In the genomic region with DNA sequence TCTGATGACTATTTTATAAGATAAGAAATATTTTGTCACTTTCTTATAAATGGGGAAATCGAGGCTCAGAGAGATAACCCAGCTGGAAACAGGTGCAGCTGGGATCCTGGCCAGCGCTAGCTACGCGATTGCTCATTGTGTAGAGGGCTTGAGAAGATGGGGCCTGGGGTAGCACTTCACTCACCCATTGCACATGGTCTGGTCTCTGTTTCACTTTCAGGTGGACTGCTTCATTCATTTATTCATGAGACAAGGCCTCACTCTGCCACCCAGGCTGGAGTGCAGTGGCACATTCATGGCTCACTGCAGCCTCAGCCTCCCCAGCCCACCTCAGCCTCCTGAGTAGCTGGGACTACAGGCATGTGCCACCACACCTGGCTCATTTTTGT, we compare ENCODE assay signal across 13 cellular contexts. TPM values are rescaled to one million over a fixed set of nuclear protein-coding genes. Genes with fewer than 3 reads are reported as not detected.
DNase-seq lines count a peak whose midpoint lies in the region; ATAC-seq and TF ChIP-seq lines count a peak whose summit lies in the region.
"Had no signal": no experiment of that assay in that cellular context is flagged by ENCODE, and none has a peak within 500 bp of the region (broad histone marks: within the 10 kb centered on the region; RNA-seq: fewer than 3 reads in every experiment).

No MANE protein-coding gene starts in this region.

- H3K36me3 ChIP-seq in Caco-2 (ENCODE audit: control insufficient read depth, insufficient read depth, low read length), result no peaks in the 10 kb centered on the region

- H3K4me3 ChIP-seq in Caco-2 (ENCODE audit: low read depth, low read length), result no peak overlapping the region
- H3K4me3 ChIP-seq: lung had no signal

- H3K27ac Mint-ChIP-seq in activated naive CD4-positive, alpha-beta T cell treated with anti-CD3 and anti-CD28 coated beads, Interleukin-2, amount 10 ng/mL, durations not matched to agents 7 days and 5 days, result peak overlapping the region; percentile 42
- no peak overlapping the region for H3K27ac Mint-ChIP-seq in Caco-2 (ENCODE audit: unreplicated experiment)
- H3K27ac Mint-ChIP-seq: activated CD4-positive, alpha-beta T cell treated with anti-CD3 and anti-CD28 coated beads, Interleukin-2, amount 10 ng/mL, durations not matched to agents 24 days and 14 days had no signal

- POLR2A ChIA-PET in Caco-2 (lab: Charles Lee), result no interaction called here

- H3K9me3 ChIP-seq in Caco-2, result no peaks in the 10 kb centered on the region

- no peak for DNase-seq in activated naive CD4-positive, alpha-beta T cell treated with anti-CD3 and anti-CD28 coated beads, Interleukin-2, amount 10 ng/mL, durations not matched to agents 7 days and 5 days
- DNase-seq in activated naive CD4-positive, alpha-beta T cell (lab: John Stamatoyannopoulos, UW), result no peak
- DNase-seq in OCI-M1 (lab: John Stamatoyannopoulos, UW), result peak; percentile 6
- no peak for DNase-seq in left lobe of liver (ENCODE audit: low spot score)
- no peak for DNase-seq in SIG-M5 (lab: John Stamatoyannopoulos, UW)
- DNase-seq in Caco-2, result no peak
- DNase-seq in NK-92 treated with Interleukin-12 subunit alpha and Interleukin-12 subunit beta, amount 100 ng/mL, for 24 hours (lab: John Stamatoyannopoulos, UW), result no peak
- DNase-seq: activated CD4-positive, alpha-beta T cell treated with anti-CD3 and anti-CD28 coated beads, Interleukin-2, amount 10 ng/mL, durations not matched to agents 24 days and 14 days; activated T-cell treated with anti-CD3 and anti-CD28 coated beads, Interleukin-2, amount 50 U/mL, for 48 hours; dermis blood vessel endothelial cell; DMS 273 treated with DMSO at 0.1 percent for 48 hours had no signal

- peaks cover 4% of the 10 kb centered on the region; the same call in 1 of the 2 replicates for H3K4me1 ChIP-seq in Caco-2

- H3K4me3 Mint-ChIP-seq in activated naive CD4-positive, alpha-beta T cell treated with anti-CD3 and anti-CD28 coated beads, Interleukin-2, amount 10 ng/mL, durations not matched to agents 7 days and 5 days, result no peak overlapping the region
- H3K4me3 Mint-ChIP-seq in Caco-2 (ENCODE audit: unreplicated experiment), result no peak overlapping the region
- H3K4me3 Mint-ChIP-seq: activated CD4-positive, alpha-beta T cell treated with anti-CD3 and anti-CD28 coated beads, Interleukin-2, amount 10 ng/mL, durations not matched to agents 24 days and 14 days had no signal

- H3K36me3 Mint-ChIP-seq in activated naive CD4-positive, alpha-beta T cell treated with anti-CD3 and anti-CD28 coated beads, Interleukin-2, amount 10 ng/mL, durations not matched to agents 7 days and 5 days, result peaks cover 10% of the 10 kb centered on the region
- H3K36me3 Mint-ChIP-seq in Caco-2 (ENCODE audit: insufficient read depth, unreplicated experiment), result no peaks in the 10 kb centered on the region

- no peaks in the 10 kb centered on the region for H3K27me3 Mint-ChIP-seq in activated naive CD4-positive, alpha-beta T cell treated with anti-CD3 and anti-CD28 coated beads, Interleukin-2, amount 10 ng/mL, durations not matched to agents 7 days and 5 days
- H3K27me3 Mint-ChIP-seq in Caco-2 (ENCODE audit: insufficient read depth, unreplicated experiment), result no peaks in the 10 kb centered on the region
- H3K27me3 Mint-ChIP-seq: activated CD4-positive, alpha-beta T cell treated with anti-CD3 and anti-CD28 coated beads, Interleukin-2, amount 10 ng/mL, durations not matched to agents 24 days and 14 days had no signal

- ATAC-seq in left lobe of liver (peak; percentile 20), HG02884 (IDR thresholded peaks at IDR 0.05; ENCODE audit: unreplicated experiment) (no peak)

- intact Hi-C loops in Caco-2 (cut with micrococcal nuclease; ENCODE audit: unreplicated experiment), result no loop called here

- no peaks in the 10 kb centered on the region for H3K9me3 Mint-ChIP-seq in activated naive CD4-positive, alpha-beta T cell treated with anti-CD3 and anti-CD28 coated beads, Interleukin-2, amount 10 ng/mL, durations not matched to agents 7 days and 5 days
- H3K9me3 Mint-ChIP-seq in Caco-2 (ENCODE audit: unreplicated experiment), result no peaks in the 10 kb centered on the region
- H3K9me3 Mint-ChIP-seq: activated CD4-positive, alpha-beta T cell treated with anti-CD3 and anti-CD28 coated beads, Interleukin-2, amount 10 ng/mL, durations not matched to agents 24 days and 14 days had no signal

- no TSS peak for BruUV-seq in Caco-2 (replicated peaks; lab: Mats Ljungman, UMichigan)

- H3K27me3 ChIP-seq in Caco-2 (replicated peaks; ENCODE audit: control insufficient read depth, insufficient read depth, low read length), result no peaks in the 10 kb centered on the region

- H3K4me1 Mint-ChIP-seq in activated naive CD4-positive, alpha-beta T cell treated with anti-CD3 and anti-CD28 coated beads, Interleukin-2, amount 10 ng/mL, durations not matched to agents 7 days and 5 days, result no peaks in the 10 kb centered on the region
- H3K4me1 Mint-ChIP-seq in Caco-2 (ENCODE audit: low read depth, unreplicated experiment), result peaks cover 7% of the 10 kb centered on the region

- CTCF ChIA-PET in activated naive CD4-positive, alpha-beta T cell treated with anti-CD3 and anti-CD28 coated beads, Interleukin-2, amount 10 ng/mL, durations not matched to agents 7 days and 5 days (lab: Charles Lee), result no interaction called here
- CTCF ChIA-PET in Caco-2 (lab: Charles Lee), result no interaction called here

- no peak for TF ChIP-seq CTCF in Caco-2 (IDR thresholded peaks at IDR 0.05; ENCODE audit: insufficient read depth in 1 of 2, low read depth in 1 of 2, low read length in 1 of 2, severe bottlenecking in 1 of 2, unreplicated experiment in 1 of 2)

RNA-seq across cellular contexts. Expression of a gene that starts 23.8 kb away (rescaled TPM):
- total RNA-seq in left lobe of liver (21.6 TPM), Caco-2 (2022) (40.2 and 40.3 TPM in 2 replicates)

RNA-seq across cellular contexts. Expression of a gene that starts 59.6 kb away (rescaled TPM):
- total RNA-seq in left lobe of liver, result 2.5 TPM
- 10.3 and 11.7 TPM in 2 replicates for total RNA-seq in Caco-2 (2022)
- total RNA-seq: activated CD4-positive, alpha-beta T cell treated with anti-CD3 and anti-CD28 coated beads, Interleukin-2, amount 10 ng/mL, durations not matched to agents 24 days and 14 days had no signal
